ENCODE assay signal across 17 cellular contexts in the genomic region with DNA sequence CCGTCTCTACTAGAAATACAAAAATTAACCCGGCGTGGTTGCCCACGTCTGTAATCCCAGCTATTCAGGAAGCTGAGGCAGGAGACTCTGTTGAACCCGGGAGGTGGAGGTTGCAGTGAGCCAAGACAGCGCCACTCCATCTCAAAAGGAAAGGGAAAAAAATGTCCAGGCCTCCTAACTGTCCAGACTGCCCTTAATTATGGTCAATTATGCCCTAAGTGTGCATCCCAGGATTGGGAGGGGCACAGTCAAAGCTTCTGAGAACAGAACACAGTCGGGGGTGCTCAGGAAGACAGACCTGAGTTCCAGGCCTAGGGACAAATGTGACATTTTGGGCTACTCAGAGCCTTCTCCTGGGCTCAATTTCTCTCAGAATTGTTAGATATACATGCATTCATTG. TPM values are rescaled to one million over a fixed set of nuclear protein-coding genes. Genes with fewer than 3 reads are reported as not detected.
DNase-seq lines count a peak whose midpoint lies in the region; ATAC-seq, FAIRE-seq and TF ChIP-seq lines count a peak whose summit lies in the region.
"Had no signal": no experiment of that assay in that cellular context is flagged by ENCODE, and none has a peak within 500 bp of the region (broad histone marks: within the 10 kb centered on the region; RNA-seq: fewer than 3 reads in every experiment).

No MANE protein-coding gene starts in this region.

- no peaks in the 10 kb centered on the region for H3K36me3 Mint-ChIP-seq in neural progenitor cell
- H3K36me3 Mint-ChIP-seq in CD8-positive, alpha-beta memory T cell = no peaks in the 10 kb centered on the region
- H3K36me3 Mint-ChIP-seq: memory B cell had no signal

- intact Hi-C loops in K562 (cut with micrococcal nuclease) (loop anchor here (1.0 to 5.0 kb wide), 6 partner anchors 67 to 217 kb away; no protein-coding TSS in a partner anchor), left colon (cut with DNase I, micrococcal nuclease) (loop anchor here in 1 of 2 donors (10.0 kb wide), 1 partner anchor 144 kb away; a partner anchor contains a TSS)

- no peaks in the 10 kb centered on the region for H4K20me1 ChIP-seq in GM23248 (ENCODE audit: insufficient read depth)
- no peaks in the 10 kb centered on the region; the same call in 1 of the 2 replicates for H4K20me1 ChIP-seq in K562 (replicated peaks; ENCODE audit: control insufficient read depth, insufficient read depth, low read length)
- no peaks in the 10 kb centered on the region for H4K20me1 ChIP-seq in neural progenitor cell (ENCODE audit: low read depth)

- no peaks in the 10 kb centered on the region for H3K79me2 ChIP-seq in GM23248 (ENCODE audit: insufficient read depth)
- no peaks in the 10 kb centered on the region for H3K79me2 ChIP-seq in K562 (ENCODE audit: control insufficient read depth, insufficient read depth, low read length)
- no peaks in the 10 kb centered on the region for H3K79me2 ChIP-seq in neural progenitor cell (ENCODE audit: low read depth)

- CTCF ChIA-PET in K562 (lab: Yijun Ruan, JAX; ENCODE audit: low intra/inter-chr PET ratio) = interaction anchor here (1.1 to 3.2 kb wide), 4 partner anchors 140 to 187 kb away, joined by 3 to 36 read pairs (median 28); a partner anchor contains a TSS
- CTCF ChIA-PET in CD8-positive, alpha-beta memory T cell (lab: Charles Lee) = interaction anchor here (1.5 to 2.7 kb wide), 2 partner anchors 12 to 73 kb away, joined by 3 to 10 read pairs; no protein-coding TSS in a partner anchor

- TF ChIP-seq CTCF in K562 (IDR thresholded peaks at IDR 0.05 in 2 of 3, conservative IDR thresholded peaks at IDR 0.05 in 1 of 3; ENCODE audit: insufficient read depth in 2 of 3, low read depth in 1 of 3, low read length in 3 of 3) = no peak
- no peak for TF ChIP-seq CTCF in neural progenitor cell (IDR thresholded peaks at IDR 0.05)

- 76 to 79% methylated on average over 7 of the region's 7 CpGs for WGBS in GM23248 (ENCODE audit: low coverage in 1 of 2, low lambda C conversion rate in 2 of 2, missing lambda C conversion rate in 2 of 2), 2 experiments
- 66% methylated on average over 7 of the region's 7 CpGs for WGBS in K562 (ENCODE audit: insufficient coverage, low coverage, missing lambda C conversion rate)

- H3K4me1 Mint-ChIP-seq in neural progenitor cell = peaks cover 23% of the 10 kb centered on the region
- peaks cover 19 to 23% (median 20%) of the 10 kb centered on the region in 3 donors for H3K4me1 Mint-ChIP-seq in CD8-positive, alpha-beta memory T cell

- TF ChIP-seq RAD21 in K562 (CRISPR knock-in tag; conservative IDR thresholded peaks at IDR 0.05 in 1 of 2, IDR thresholded peaks at IDR 0.05 in 1 of 2) = no peak

- ATAC-seq in K562 = no peak; the same call in 2 of the 3 replicates
- no peak for ATAC-seq in HG02759 (IDR thresholded peaks at IDR 0.05; ENCODE audit: unreplicated experiment)
- ATAC-seq in left colon = no peak

- no peaks in the 10 kb centered on the region for H3K9me3 ChIP-seq in GM23248 (ENCODE audit: low read depth)
- no peaks in the 10 kb centered on the region for H3K9me3 ChIP-seq in K562 (replicated peaks; ENCODE audit: control insufficient read depth, insufficient read depth, low read depth, low read length)
- no peaks in the 10 kb centered on the region for H3K9me3 ChIP-seq in neural progenitor cell (ENCODE audit: low read depth)
- no peaks in the 10 kb centered on the region for H3K9me3 ChIP-seq in CD8-positive, alpha-beta memory T cell (ENCODE audit: low read length)
- H3K9me3 ChIP-seq: ascending aorta, pancreas, right atrium auricular region, testis, uterus had no signal

- peaks cover 16% of the 10 kb centered on the region for H3K27me3 Mint-ChIP-seq in neural progenitor cell (ENCODE audit: insufficient read depth, low read depth)
- peaks cover 4 to 19% of the 10 kb centered on the region in 2 donors for H3K27me3 Mint-ChIP-seq in CD8-positive, alpha-beta memory T cell
- H3K27me3 Mint-ChIP-seq: activated B cell treated with CpG ODN at 0.5 μM for 24 hours; central memory CD8-positive, alpha-beta T cell; memory B cell had no signal

- TF ChIP-seq EP300 in K562 (IDR thresholded peaks at IDR 0.05; ENCODE audit: low read length) = no peak

- H3K27me3 ChIP-seq in GM23248 (replicated peaks; ENCODE audit: insufficient read depth) = no peaks in the 10 kb centered on the region
- no peaks in the 10 kb centered on the region for H3K27me3 ChIP-seq in K562 (ENCODE audit: control insufficient read depth in 2 of 2, insufficient read depth in 2 of 2, low read length in 2 of 2)
- peaks cover 39% of the 10 kb centered on the region for H3K27me3 ChIP-seq in neural progenitor cell
- H3K27me3 ChIP-seq in CD8-positive, alpha-beta memory T cell (ENCODE audit: insufficient read depth, low read length, poor library complexity, severe bottlenecking) = no peaks in the 10 kb centered on the region
- H3K27me3 ChIP-seq: ascending aorta, right atrium auricular region, testis, uterus had no signal

- no peak overlapping the region for H3K4me3 Mint-ChIP-seq in neural progenitor cell
- no peak overlapping the region for H3K4me3 Mint-ChIP-seq in CD8-positive, alpha-beta memory T cell
- H3K4me3 Mint-ChIP-seq: activated B cell treated with CpG ODN at 0.5 μM for 24 hours; central memory CD8-positive, alpha-beta T cell; memory B cell had no signal

- no peak for FAIRE-seq in K562 (lab: Jason Lieb, UNC)
- FAIRE-seq: GM12891, pancreas had no signal

- no peaks in the 10 kb centered on the region for H3K9me3 Mint-ChIP-seq in neural progenitor cell
- H3K9me3 Mint-ChIP-seq in CD8-positive, alpha-beta memory T cell = no peaks in the 10 kb centered on the region
- H3K9me3 Mint-ChIP-seq: activated B cell treated with CpG ODN at 0.5 μM for 24 hours; activated naive CD4-positive, alpha-beta T cell treated with anti-CD3 and anti-CD28 coated beads, Interleukin-2, amount 50 U/mL, for 72 hours; central memory CD8-positive, alpha-beta T cell; memory B cell had no signal

- H3K4me1 ChIP-seq in GM23248 (ENCODE audit: insufficient read depth) (peaks cover 24% of the 10 kb centered on the region), K562 (replicated peaks in 1 of 2; ENCODE audit: control insufficient read depth in 2 of 2, insufficient read depth in 2 of 2, low read length in 2 of 2) (peaks cover 28 to 32% of the 10 kb centered on the region in 2 experiments; a peak in 4 of 5 replicates), neural progenitor cell (peaks cover 12% of the 10 kb centered on the region)
- H3K4me1 ChIP-seq in CD8-positive, alpha-beta memory T cell (ENCODE audit: insufficient read depth, low read length) = peaks cover 19% of the 10 kb centered on the region

- POLR2A ChIA-PET in K562 (lab: Yijun Ruan, JAX) = interaction anchor here (1.0 to 3.2 kb wide), 4 partner anchors 44 to 159 kb away, joined by 3 to 18 read pairs (median 5); a partner anchor contains a TSS
- POLR2A ChIA-PET in CD8-positive, alpha-beta memory T cell (lab: Charles Lee) = no interaction called here

- in situ Hi-C loops in GM23248 (cut with MboI) = no loop called here
- in situ Hi-C loops in K562 (cut with MboI) = loop anchor here (5.0 to 25.0 kb wide), 2 partner anchors 147 to 458 kb away; a partner anchor contains a TSS

- no peak for TF ChIP-seq POLR2A in K562 (conservative IDR thresholded peaks at IDR 0.05)

- DNase-seq in GM23248 = no peak
- DNase-seq in NCI-H2227 (lab: John Stamatoyannopoulos, UW; ENCODE audit: unreplicated experiment) = peak; percentile 11
- DNase-seq in K562 (ENCODE audit: extremely low read depth in 1 of 4, low spot score in 3 of 4) = no peak
- no peak for DNase-seq in neural progenitor cell (ENCODE audit: low spot score)
- no peak for DNase-seq in left colon
- DNase-seq in CD8-positive, alpha-beta memory T cell = no peak

- BruUV-seq in K562 (replicated peaks; lab: Mats Ljungman, UMichigan) = no TSS peak

- H3F3A ChIP-seq in GM23248 (ENCODE audit: insufficient read depth) (peaks cover 14% of the 10 kb centered on the region), neural progenitor cell (ENCODE audit: low read depth) (peaks cover 24% of the 10 kb centered on the region)

- H3K4me2 ChIP-seq in GM23248 (ENCODE audit: unreplicated experiment) (no peak overlapping the region), K562 (ENCODE audit: insufficient read depth, low read length) (no peak overlapping the region; the same call in 1 of the 2 replicates), neural progenitor cell (no peak overlapping the region)

- H3K27ac Mint-ChIP-seq in neural progenitor cell = peak overlapping the region; percentile 10
- H3K27ac Mint-ChIP-seq in CD8-positive, alpha-beta memory T cell = no peak overlapping the region
- H3K27ac Mint-ChIP-seq: activated B cell treated with CpG ODN at 0.5 μM for 24 hours; activated naive CD4-positive, alpha-beta T cell treated with anti-CD3 and anti-CD28 coated beads, Interleukin-2, amount 50 U/mL, for 72 hours; memory B cell had no signal

- H3K9me1 ChIP-seq in K562 (ENCODE audit: control insufficient read depth, insufficient read depth, low read length) = no peaks in the 10 kb centered on the region

- no peaks in the 10 kb centered on the region for H3K36me3 ChIP-seq in GM23248 (ENCODE audit: low read depth)
- no peaks in the 10 kb centered on the region for H3K36me3 ChIP-seq in K562 (ENCODE audit: control insufficient read depth, insufficient read depth, low read length)
- no peaks in the 10 kb centered on the region for H3K36me3 ChIP-seq in neural progenitor cell
- H3K36me3 ChIP-seq in CD8-positive, alpha-beta memory T cell (ENCODE audit: insufficient read depth, low read length) = no peaks in the 10 kb centered on the region
- H3K36me3 ChIP-seq: ascending aorta, pancreas, right atrium auricular region, uterus had no signal

- no peak overlapping the region for H3K4me3 ChIP-seq in GM23248
- no peak overlapping the region for H3K4me3 ChIP-seq in K562
- H3K4me3 ChIP-seq in neural progenitor cell = no peak overlapping the region
- H3K4me3 ChIP-seq in CD8-positive, alpha-beta memory T cell (ENCODE audit: low read length) = no peak overlapping the region
- H3K4me3 ChIP-seq: ascending aorta, pancreas, right atrium auricular region, testis, uterus had no signal

- H2AFZ ChIP-seq in GM23248 (peak overlapping the region; percentile 31), K562 (ENCODE audit: low read depth, low read length) (peak overlapping the region; percentile 98), neural progenitor cell (replicated peaks) (no peak overlapping the region)

- no peaks in the 10 kb centered on the region for H3K9me2 ChIP-seq in GM23248 (ENCODE audit: insufficient read depth)

- no peak overlapping the region for H3K9ac ChIP-seq in GM23248
- peak overlapping the region in 1 of 2 experiments; percentile 43; a peak in 3 of 4 replicates for H3K9ac ChIP-seq in K562 (ENCODE audit: insufficient read depth in 1 of 2, low read depth in 2 of 2, low read length in 2 of 2)
- H3K9ac ChIP-seq in neural progenitor cell = no peak overlapping the region

- no peak overlapping the region for H3K27ac ChIP-seq in GM23248
- peak overlapping the region; percentile 66 for H3K27ac ChIP-seq in K562 (ENCODE audit: extremely low read depth, low read depth, low read length)
- H3K27ac ChIP-seq in neural progenitor cell = no peak overlapping the region
- no peak overlapping the region for H3K27ac ChIP-seq in CD8-positive, alpha-beta memory T cell (ENCODE audit: low read depth, low read length)
- H3K27ac ChIP-seq: ascending aorta, pancreas, right atrium auricular region, testis, uterus had no signal

RNA-seq across cellular contexts. Expression of a gene that starts 31.8 kb away (rescaled TPM):
- 34.5 and 38.2 TPM in 2 replicates for total RNA-seq in GM23248 (2014; rRNA removed; shearing (Covaris generic))
- polyA plus RNA-seq in GM23248 (2016; fragmentation: Nextera tagmentation; extraction: Ambion mirVana) = 48.5 and 49.5 TPM in 2 replicates
- 77.0 and 130 TPM in 2 replicates for total RNA-seq in K562 (2011; cell fraction: chromatin; rRNA removed; ENCODE audit: low replicate concordance)
- 72.5 and 74.4 TPM in 2 replicates for total RNA-seq in K562 (2011; cell fraction: nucleolus; rRNA removed)
- total RNA-seq in K562 (2011; cell fraction: nucleoplasm; rRNA removed) = 82.6 and 125 TPM in 2 replicates
- 56.4 and 76.2 TPM in 2 replicates for total RNA-seq in K562 (2014; rRNA removed)
- 29.7 and 38.1 TPM in 2 replicates for total RNA-seq in K562 (2014; rRNA removed; fragmentation: Illumina TruSeq; extraction: Trizol)
- 42.5 and 48.4 TPM in 2 replicates for total RNA-seq in K562 (2015; rRNA removed; fragmentation: Illumina TruSeq; extraction: Trizol)
- 39.4 and 42.4 TPM in 2 replicates for total RNA-seq in K562 (2021)
- polyA plus RNA-seq in K562 (2011; rRNA removed) = 46.7 and 52.4 TPM in 2 replicates
- polyA plus RNA-seq in K562 (2011; cell fraction: cytosol; rRNA removed) = 63.4 and 94.3 TPM in 2 replicates
- 52.4 and 68.5 TPM in 2 replicates for polyA plus RNA-seq in K562 (2011; cell fraction: nucleus; rRNA removed)
- 46.0 and 46.7 TPM in 2 replicates for polyA plus RNA-seq in K562 (2012)
- polyA plus RNA-seq in K562 (2014; fragmentation: Illumina TruSeq; extraction: Trizol) = 49.8 and 55.3 TPM in 2 replicates
- 100 to 1,000 TPM; 106 to 117 TPM for polyA plus RNA-seq in K562 (2014; fragmentation: Nextera tagmentation; extraction: Ambion mirVana)
- polyA plus RNA-seq in K562 (2014; rRNA removed) = 56.6 and 84.5 TPM in 2 replicates
- 28.5 and 29.1 TPM in 2 replicates for polyA minus RNA-seq in K562 (2011; rRNA and poly(A)+ RNA removed)
- 15.2 and 20.5 TPM in 2 replicates for polyA minus RNA-seq in K562 (2011; cell fraction: cytosol; rRNA and poly(A)+ RNA removed)
- 27.1 and 36.1 TPM in 2 replicates for polyA minus RNA-seq in K562 (2011; cell fraction: nucleus; rRNA and poly(A)+ RNA removed)
- total RNA-seq in neural progenitor cell (ENCODE audit: low replicate concordance) = 42.9 and 49.4 TPM in 2 replicates
- total RNA-seq in left colon = 10 to 100 TPM; 28.0 to 31.4 TPM
- 10 to 100 TPM; 23.3 to 25.2 TPM for total RNA-seq in CD8-positive, alpha-beta memory T cell
- polyA plus RNA-seq in CD8-positive, alpha-beta memory T cell = 24.1 TPM

RNA-seq across cellular contexts. Expression of a gene that starts 59.4 kb away (rescaled TPM):
- 36.7 and 37.6 TPM in 2 replicates for total RNA-seq in GM23248 (2014; rRNA removed; shearing (Covaris generic))
- polyA plus RNA-seq in GM23248 (2016; fragmentation: Nextera tagmentation; extraction: Ambion mirVana) = 29.6 TPM in 2 replicates
- 33.7 and 89.9 TPM in 2 replicates for total RNA-seq in K562 (2011; cell fraction: chromatin; rRNA removed; ENCODE audit: low replicate concordance)
- total RNA-seq in K562 (2011; cell fraction: nucleolus; rRNA removed) = 22.3 and 27.9 TPM in 2 replicates
- 59.4 and 101 TPM in 2 replicates for total RNA-seq in K562 (2011; cell fraction: nucleoplasm; rRNA removed)
- total RNA-seq in K562 (2014; rRNA removed) = 41.8 and 50.5 TPM in 2 replicates
- total RNA-seq in K562 (2014; rRNA removed; fragmentation: Illumina TruSeq; extraction: Trizol) = 80.2 and 106 TPM in 2 replicates
- 55.3 and 60.8 TPM in 2 replicates for total RNA-seq in K562 (2015; rRNA removed; fragmentation: Illumina TruSeq; extraction: Trizol)
- 72.6 and 82.3 TPM in 2 replicates for total RNA-seq in K562 (2021)
- 81.2 and 102 TPM in 2 replicates for polyA plus RNA-seq in K562 (2011; rRNA removed)
- 28.5 and 57.8 TPM in 2 replicates for polyA plus RNA-seq in K562 (2011; cell fraction: cytosol; rRNA removed)
- 25.8 and 37.9 TPM in 2 replicates for polyA plus RNA-seq in K562 (2011; cell fraction: nucleus; rRNA removed)
- polyA plus RNA-seq in K562 (2012) = 28.8 and 37.9 TPM in 2 replicates
- polyA plus RNA-seq in K562 (2014; fragmentation: Illumina TruSeq; extraction: Trizol) = 51.2 and 59.2 TPM in 2 replicates
- polyA plus RNA-seq in K562 (2014; fragmentation: Nextera tagmentation; extraction: Ambion mirVana) = 10 to 100 TPM; 49.8 to 53.2 TPM
- 32.6 and 39.3 TPM in 2 replicates for polyA plus RNA-seq in K562 (2014; rRNA removed)
- 208 and 238 TPM in 2 replicates for polyA minus RNA-seq in K562 (2011; rRNA and poly(A)+ RNA removed)
- polyA minus RNA-seq in K562 (2011; cell fraction: cytosol; rRNA and poly(A)+ RNA removed) = 65.3 and 84.1 TPM in 2 replicates
- polyA minus RNA-seq in K562 (2011; cell fraction: nucleus; rRNA and poly(A)+ RNA removed) = 16.3 and 30.9 TPM in 2 replicates
- total RNA-seq in neural progenitor cell (ENCODE audit: low replicate concordance) = 232 and 288 TPM in 2 replicates
- total RNA-seq in left colon = 10 to 100 TPM; 40.9 to 42.0 TPM
- total RNA-seq in CD8-positive, alpha-beta memory T cell = 10 to 100 TPM; 82.0 to 87.8 TPM
- polyA plus RNA-seq in CD8-positive, alpha-beta memory T cell = 19.2 TPM

RNA-seq across cellular contexts. Expression of a gene that starts 60.0 kb away (rescaled TPM):
- 217 and 226 TPM in 2 replicates for total RNA-seq in GM23248 (2014; rRNA removed; shearing (Covaris generic))
- polyA plus RNA-seq in GM23248 (2016; fragmentation: Nextera tagmentation; extraction: Ambion mirVana) (346 and 351 TPM in 2 replicates), K562 (2011; rRNA removed) (1,105 and 1,247 TPM in 2 replicates), K562 (2014; fragmentation: Illumina TruSeq; extraction: Trizol) (2,677 and 2,919 TPM in 2 replicates), K562 (2014; fragmentation: Nextera tagmentation; extraction: Ambion mirVana) (1,000 to 10,000 TPM; 1,815 to 2,152 TPM), K562 (2014; rRNA removed) (2,590 and 2,703 TPM in 2 replicates)
- 585 and 1,170 TPM in 2 replicates for total RNA-seq in K562 (2011; cell fraction: chromatin; rRNA removed; ENCODE audit: low replicate concordance)
- total RNA-seq in K562 (2011; cell fraction: nucleolus; rRNA removed) = 342 and 393 TPM in 2 replicates
- 680 and 890 TPM in 2 replicates for total RNA-seq in K562 (2011; cell fraction: nucleoplasm; rRNA removed)
- total RNA-seq in K562 (2014; rRNA removed) (1,166 and 1,242 TPM in 2 replicates), K562 (2014; rRNA removed; fragmentation: Illumina TruSeq; extraction: Trizol) (1,479 and 1,871 TPM in 2 replicates), K562 (2015; rRNA removed; fragmentation: Illumina TruSeq; extraction: Trizol) (1,215 and 1,277 TPM in 2 replicates), K562 (2021) (1,768 and 1,994 TPM in 2 replicates), neural progenitor cell (ENCODE audit: low replicate concordance) (1,779 and 2,341 TPM in 2 replicates), left colon (100 to 1,000 TPM; 503 to 718 TPM)
- 544 and 1,005 TPM in 2 replicates for polyA plus RNA-seq in K562 (2011; cell fraction: cytosol; rRNA removed)
- 747 and 1,095 TPM in 2 replicates for polyA plus RNA-seq in K562 (2011; cell fraction: nucleus; rRNA removed)
- polyA plus RNA-seq in K562 (2012) = 2,696 and 3,059 TPM in 2 replicates
- polyA minus RNA-seq in K562 (2011; rRNA and poly(A)+ RNA removed) = 2,157 and 2,253 TPM in 2 replicates
- polyA minus RNA-seq in K562 (2011; cell fraction: cytosol; rRNA and poly(A)+ RNA removed) = 731 and 750 TPM in 2 replicates
- polyA minus RNA-seq in K562 (2011; cell fraction: nucleus; rRNA and poly(A)+ RNA removed) = 346 and 811 TPM in 2 replicates
- total RNA-seq in CD8-positive, alpha-beta memory T cell = 1,000 to 10,000 TPM; 1,970 to 2,000 TPM
- polyA plus RNA-seq in CD8-positive, alpha-beta memory T cell = 822 TPM
